ENCODE assay signal across 8 cellular contexts in genomic region chr7:116138202-116138801, GRCh38.
A peak's percentile ranks its signal among the peaks of the same experiment; 100 is the strongest.
DNase-seq lines count a peak whose midpoint lies in the region; FAIRE-seq and TF ChIP-seq lines count a peak whose summit lies in the region.

No MANE protein-coding gene starts in this region.

- POLR2A ChIA-PET in endothelial cell of umbilical vein (lab: Charles Lee), result no interaction called here
- POLR2A ChIA-PET in activated CD4-positive, alpha-beta memory T cell treated with anti-CD3 and anti-CD28 coated beads for 36 hours (lab: Charles Lee), result no interaction called here

- BruUV-seq in endothelial cell of umbilical vein (replicated peaks; lab: Mats Ljungman, UMichigan), result no TSS peak

- CTCF ChIA-PET in endothelial cell of umbilical vein (lab: Charles Lee), result interaction anchor here (0.7 to 2.0 kb wide), 22 partner anchors 10 to 1578 kb away, joined by 3 to 15 read pairs (median 4); no protein-coding TSS in a partner anchor
- CTCF ChIA-PET in activated CD4-positive, alpha-beta memory T cell treated with anti-CD3 and anti-CD28 coated beads for 36 hours (lab: Charles Lee), result interaction anchor here (0.6 to 2.1 kb wide), 17 partner anchors 11 to 1222 kb away, joined by 3 to 10 read pairs (median 3); no protein-coding TSS in a partner anchor

- no peak overlapping the region for H3K4me3 Mint-ChIP-seq in activated CD4-positive, alpha-beta memory T cell treated with anti-CD3 and anti-CD28 coated beads for 36 hours

- DNase-seq in GDM1 (lab: John Stamatoyannopoulos, UW), result peak; percentile 9
- DNase-seq in H4 (ENCODE audit: low spot score), result peak; percentile 76
- DNase-seq in KBM-7, result peak; percentile 73
- DNase-seq in RPMI8226, result peak; percentile 68
- DNase-seq in endothelial cell of umbilical vein (ENCODE audit: low read depth, low spot score), result peak; percentile 81
- DNase-seq in middle frontal gyrus (ENCODE audit: extremely low spot score, low spot score), result peak; percentile 55
- no peak for DNase-seq in activated CD4-positive, alpha-beta memory T cell treated with anti-CD3 and anti-CD28 coated beads for 36 hours

- no peaks in the 10 kb centered on the region for H3K79me2 ChIP-seq in endothelial cell of umbilical vein (ENCODE audit: control insufficient read depth, insufficient read depth, low read length)

- H3K9me3 Mint-ChIP-seq in activated CD4-positive, alpha-beta memory T cell treated with anti-CD3 and anti-CD28 coated beads for 36 hours, result no peaks in the 10 kb centered on the region

- H3K9me3 ChIP-seq in endothelial cell of umbilical vein (replicated peaks; ENCODE audit: control insufficient read depth, insufficient read depth, low read length), result no peaks in the 10 kb centered on the region

- peak; percentile 45 to 51 for TF ChIP-seq CTCF in endothelial cell of umbilical vein (IDR thresholded peaks at IDR 0.05; ENCODE audit: extremely low read depth in 1 of 2, insufficient read depth in 1 of 2, low read depth in 1 of 2, low read length in 2 of 2)

- peaks cover 4% of the 10 kb centered on the region for H3K9me1 ChIP-seq in endothelial cell of umbilical vein (replicated peaks; ENCODE audit: control insufficient read depth, extremely low read depth, insufficient read depth, low read length)

- peaks cover 2% of the 10 kb centered on the region for H3K27me3 Mint-ChIP-seq in activated CD4-positive, alpha-beta memory T cell treated with anti-CD3 and anti-CD28 coated beads for 36 hours

- no peaks in the 10 kb centered on the region for H3K27me3 ChIP-seq in endothelial cell of umbilical vein (ENCODE audit: control insufficient read depth in 2 of 2, insufficient read depth in 2 of 2, low read length in 2 of 2)

- no peaks in the 10 kb centered on the region for H4K20me1 ChIP-seq in endothelial cell of umbilical vein (replicated peaks; ENCODE audit: control insufficient read depth, extremely low read depth, insufficient read depth, low read length)

- intact Hi-C loops in endothelial cell of umbilical vein (cut with micrococcal nuclease), result loop anchor here (1.0 kb wide), 2 partner anchors 29 to 98 kb away; no protein-coding TSS in a partner anchor
- intact Hi-C loops in activated CD4-positive, alpha-beta memory T cell treated with anti-CD3 and anti-CD28 coated beads for 36 hours (cut with micrococcal nuclease), result loop anchor here (1.0 to 2.0 kb wide), 2 partner anchors 34 to 451 kb away; no protein-coding TSS in a partner anchor

- no peak for TF ChIP-seq POLR2A in endothelial cell of umbilical vein (IDR thresholded peaks at IDR 0.05; ENCODE audit: low read depth, low read length)

- no peak overlapping the region for H3K27ac ChIP-seq in endothelial cell of umbilical vein (ENCODE audit: insufficient read depth, low read depth, low read length)

- H3K36me3 Mint-ChIP-seq in activated CD4-positive, alpha-beta memory T cell treated with anti-CD3 and anti-CD28 coated beads for 36 hours, result no peaks in the 10 kb centered on the region

- H3K4me2 ChIP-seq in endothelial cell of umbilical vein (ENCODE audit: insufficient read depth, low read length), result no peak overlapping the region

- dilution Hi-C loops in endothelial cell of umbilical vein (cut with MboI; ENCODE audit: extremely low pct_ligation_motif_present, low sequenced_read_pairs), result no loop called here

- H3K4me1 ChIP-seq in endothelial cell of umbilical vein (ENCODE audit: control insufficient read depth, extremely low read depth, insufficient read depth, low read length), result peaks cover 6% of the 10 kb centered on the region

- no peaks in the 10 kb centered on the region for H3K36me3 ChIP-seq in endothelial cell of umbilical vein (ENCODE audit: control insufficient read depth in 2 of 2, extremely low read depth in 1 of 2, insufficient read depth in 2 of 2, low read length in 2 of 2)

- FAIRE-seq in A204.1 (lab: Jason Lieb, UNC) (peak; percentile 99), endothelial cell of umbilical vein (lab: Jason Lieb, UNC) (peak; percentile 68)

- no peak overlapping the region for H3K9ac ChIP-seq in endothelial cell of umbilical vein (replicated peaks; ENCODE audit: extremely low read depth, insufficient read depth, low read length)

- no peak overlapping the region for H3K27ac Mint-ChIP-seq in activated CD4-positive, alpha-beta memory T cell treated with anti-CD3 and anti-CD28 coated beads for 36 hours

- H3K4me3 ChIP-seq in endothelial cell of umbilical vein (replicated peaks in 1 of 3; ENCODE audit: insufficient read depth in 1 of 3, low read depth in 1 of 3, low read length in 3 of 3), result no peak overlapping the region

- in situ Hi-C loops in KBM-7 (cut with MboI; ENCODE audit: low pct_unique_long_range_greater_than_20kb, low sequenced_read_pairs), result no loop called here

- no peak overlapping the region for H2AFZ ChIP-seq in endothelial cell of umbilical vein (ENCODE audit: low read depth, low read length)

- H3K4me1 Mint-ChIP-seq in activated CD4-positive, alpha-beta memory T cell treated with anti-CD3 and anti-CD28 coated beads for 36 hours (ENCODE audit: low read depth), result peaks cover 3% of the 10 kb centered on the region

TF ChIP-seq in endothelial cell of umbilical vein, 7 proteins besides CTCF, POLR2A, EP300 and RAD21:
- no peak for TF ChIP-seq EZH2 (IDR thresholded peaks at IDR 0.05; ENCODE audit: borderline replicate concordance, low read depth, low read length, severe bottlenecking)
TF ChIP-seq in endothelial cell of umbilical vein: peak in this region for 0.
